In the genomic region with DNA sequence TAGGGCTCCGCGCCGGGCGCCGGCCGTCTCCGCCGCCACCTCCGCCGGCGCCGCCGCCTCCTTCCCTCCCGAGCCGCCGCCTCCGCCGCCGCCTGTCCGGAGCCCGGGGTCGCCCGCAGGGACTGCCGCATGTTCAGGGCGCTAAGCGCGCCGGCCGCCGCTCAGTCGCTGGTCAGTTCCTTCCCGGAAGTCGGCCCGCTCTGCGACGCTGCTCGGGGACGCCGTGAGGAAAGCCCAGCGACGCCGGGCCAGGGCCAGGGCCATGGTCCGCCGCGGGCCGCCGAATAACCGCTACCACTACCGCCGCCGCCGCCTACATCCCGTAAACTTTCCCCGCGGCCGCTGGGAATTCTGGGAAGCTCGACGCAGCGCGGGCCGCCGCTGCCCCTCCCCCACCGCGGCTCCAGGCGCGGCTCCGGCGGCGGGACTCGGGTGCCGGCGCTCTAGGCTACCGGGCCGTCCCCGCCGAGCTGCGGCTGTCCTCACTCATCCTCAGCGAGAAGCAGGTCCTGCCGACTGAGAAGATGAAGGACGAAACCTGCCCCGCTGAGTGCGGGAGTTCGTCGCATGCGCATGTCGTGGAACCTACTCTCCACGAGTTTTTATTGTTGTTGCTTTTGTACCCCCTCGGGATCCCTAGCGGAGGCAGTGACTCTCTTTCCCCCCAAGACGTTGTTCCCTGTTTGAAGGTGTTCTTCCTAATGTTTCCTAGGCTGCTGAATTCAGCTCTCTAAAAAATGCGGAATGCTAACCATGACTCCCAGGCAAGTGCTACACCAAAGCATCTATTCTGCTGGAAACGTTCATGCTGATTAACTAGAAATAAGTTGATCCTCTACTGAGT, we compare ENCODE assay signal across 8 cellular contexts. TPM values are rescaled to one million over a fixed set of nuclear protein-coding genes. Genes with fewer than 3 reads are reported as not detected.
DNase-seq lines count a peak whose midpoint lies in the region; ATAC-seq and TF ChIP-seq lines count a peak whose summit lies in the region.

A gene (minus strand): TSS at position 299 of the 844 bp plus-strand sequence. CDS start 339 bp downstream, outside the sequence.

- peaks cover 12% of the 10 kb centered on the region for H3K4me1 Mint-ChIP-seq in activated CD8-positive, alpha-beta T cell treated with anti-CD3 and anti-CD28 coated beads for 36 hours (ENCODE audit: low read depth)

- intact Hi-C loops in activated CD8-positive, alpha-beta T cell treated with anti-CD3 and anti-CD28 coated beads for 36 hours (cut with micrococcal nuclease): no loop called here

- H3K4me3 Mint-ChIP-seq in activated CD8-positive, alpha-beta T cell treated with anti-CD3 and anti-CD28 coated beads for 36 hours: no peak within 1 kb of the TSS

- peak; percentile 91 for DNase-seq in BE2C
- DNase-seq in NCI-H526 (lab: John Stamatoyannopoulos, UW): peak; percentile 66 to 93
- peak; percentile 63 for DNase-seq in activated CD8-positive, alpha-beta T cell treated with anti-CD3 and anti-CD28 coated beads for 36 hours
- DNase-seq in effector CD4-positive, alpha-beta T cell: peak; percentile 23
- DNase-seq in medulla oblongata (ENCODE audit: extremely low spot score): peak; percentile 85
- DNase-seq in stimulated activated CD8-positive, alpha-beta memory T cell treated with anti-CD3 and anti-CD28 coated beads, Interleukin-12 subunit alpha, Interleukin-12 subunit beta, amount 100 ng/mL, for 1 hour (ENCODE audit: low read depth): peak; percentile 19

- no peaks in the 10 kb centered on the region for H3K9me3 ChIP-seq in BE2C

- peak within 1 kb of the TSS; percentile 81 for H3K4me3 ChIP-seq in BE2C (ENCODE audit: low read depth, low read length)

- H3K36me3 ChIP-seq in BE2C: no peaks in the 10 kb centered on the region

- no peaks in the 10 kb centered on the region; the same call in 1 of the 2 replicates for H3K4me1 ChIP-seq in BE2C

- POLR2A ChIA-PET in activated CD8-positive, alpha-beta T cell treated with anti-CD3 and anti-CD28 coated beads for 36 hours (lab: Charles Lee): interaction anchor here (0.5 to 1.9 kb wide), 15 partner anchors 9 to 357 kb away, joined by 3 to 9 read pairs (median 4); no protein-coding TSS in a partner anchor

- no peak for TF ChIP-seq CTCF in BE2C (IDR thresholded peaks at IDR 0.05; ENCODE audit: low read depth, low read length)
- TF ChIP-seq CTCF in activated CD8-positive, alpha-beta T cell treated with anti-CD3 and anti-CD28 coated beads for 36 hours (IDR thresholded peaks at IDR 0.05): no peak

- no peaks in the 10 kb centered on the region for H3K27me3 Mint-ChIP-seq in activated CD8-positive, alpha-beta T cell treated with anti-CD3 and anti-CD28 coated beads for 36 hours

- CTCF ChIA-PET in activated CD8-positive, alpha-beta T cell treated with anti-CD3 and anti-CD28 coated beads for 36 hours (lab: Charles Lee): interaction anchor here (0.9 to 1.0 kb wide), 4 partner anchors 10 to 192 kb away, joined by 3 read pairs; no protein-coding TSS in a partner anchor

- H3K36me3 Mint-ChIP-seq in activated CD8-positive, alpha-beta T cell treated with anti-CD3 and anti-CD28 coated beads for 36 hours (ENCODE audit: low read depth): peaks cover 8% of the 10 kb centered on the region

- H3K27ac Mint-ChIP-seq in activated CD8-positive, alpha-beta T cell treated with anti-CD3 and anti-CD28 coated beads for 36 hours: peak within 1 kb of the TSS; percentile 70

- H3K27me3 ChIP-seq in BE2C: no peaks in the 10 kb centered on the region

- ATAC-seq in GM19043 (IDR thresholded peaks at IDR 0.05; ENCODE audit: low read depth, unreplicated experiment) (peak; percentile 54), HG03354 (IDR thresholded peaks at IDR 0.05; ENCODE audit: poor library complexity, severe bottlenecking, unreplicated experiment) (peak; percentile 67)
- peak; percentile 74 for ATAC-seq in activated CD8-positive, alpha-beta T cell treated with anti-CD3 and anti-CD28 coated beads for 36 hours

- H3K9me3 Mint-ChIP-seq in activated CD8-positive, alpha-beta T cell treated with anti-CD3 and anti-CD28 coated beads for 36 hours: no peaks in the 10 kb centered on the region

RNA-seq across cellular contexts. Expression of the gene that starts here (rescaled TPM):
- polyA plus RNA-seq in BE2C (2012; ENCODE audit: insufficient read depth, insufficient read length, low read depth): 15.1 TPM
- 10 to 100 TPM; 13.2 to 13.4 TPM for total RNA-seq in activated CD8-positive, alpha-beta T cell treated with anti-CD3 and anti-CD28 coated beads for 36 hours

Comparison
In these comparisons a context has a peak if more than half of its experiments do, and no peak if none do; other contexts are left out.
1. Peak in every context shown above with its lines: DNase-seq, ATAC-seq and H3K4me3 ChIP-seq.
2. DNase-seq: peak in every context shown above with its lines; median percentile 91 in BE2C; 85 in medulla oblongata; 80 in NCI-H526; 63 in activated CD8-positive, alpha-beta T cell treated with anti-CD3 and anti-CD28 coated beads for 36 hours; 23 in effector CD4-positive, alpha-beta T cell; 19 in stimulated activated CD8-positive, alpha-beta memory T cell treated with anti-CD3 and anti-CD28 coated beads, Interleukin-12 subunit alpha, Interleukin-12 subunit beta, amount 100 ng/mL, for 1 hour.